1 cellular context compared by ENCODE assay signal in genomic region chr1:27522148-27522859, GRCh38.
TF ChIP-seq lines count a peak whose summit lies in the region.

No MANE protein-coding gene starts in this region.

TF ChIP-seq in HepG2, 621 proteins besides CTCF, POLR2A, EP300 and RAD21 (continued from another document and continues in another):
- TF ChIP-seq ZNF547 (CRISPR knock-in tag; IDR thresholded peaks at IDR 0.05) = no peak
- TF ChIP-seq FOSL2 (CRISPR knock-in tag; IDR thresholded peaks at IDR 0.05) = 0 out of 2 replicates have a peak, but pooled peaks have one; percentile 3
- no peak for TF ChIP-seq ZFP62 (CRISPR knock-in tag; IDR thresholded peaks at IDR 0.05)
- no peak for TF ChIP-seq REL (CRISPR knock-in tag; conservative IDR thresholded peaks at IDR 0.05)
- TF ChIP-seq ZMYM2 (CRISPR knock-in tag; IDR thresholded peaks at IDR 0.05) = peak; percentile 58; the same call in 1 of the 2 replicates
- TF ChIP-seq ZNF709 (CRISPR knock-in tag; IDR thresholded peaks at IDR 0.05) = no peak
- no peak for TF ChIP-seq ZNF530 (CRISPR knock-in tag; IDR thresholded peaks at IDR 0.05; ENCODE audit: low read depth)
- TF ChIP-seq HMGA1 (CRISPR knock-in tag; conservative IDR thresholded peaks at IDR 0.05) = no peak
- TF ChIP-seq TERF1 (CRISPR knock-in tag; IDR thresholded peaks at IDR 0.05) = no peak
- no peak for TF ChIP-seq GABPA (IDR thresholded peaks at IDR 0.05; ENCODE audit: low read depth, low read length)
- no peak for TF ChIP-seq GABPA (CRISPR knock-in tag; IDR thresholded peaks at IDR 0.05; ENCODE audit: low read depth)
- TF ChIP-seq, protein P1, sequence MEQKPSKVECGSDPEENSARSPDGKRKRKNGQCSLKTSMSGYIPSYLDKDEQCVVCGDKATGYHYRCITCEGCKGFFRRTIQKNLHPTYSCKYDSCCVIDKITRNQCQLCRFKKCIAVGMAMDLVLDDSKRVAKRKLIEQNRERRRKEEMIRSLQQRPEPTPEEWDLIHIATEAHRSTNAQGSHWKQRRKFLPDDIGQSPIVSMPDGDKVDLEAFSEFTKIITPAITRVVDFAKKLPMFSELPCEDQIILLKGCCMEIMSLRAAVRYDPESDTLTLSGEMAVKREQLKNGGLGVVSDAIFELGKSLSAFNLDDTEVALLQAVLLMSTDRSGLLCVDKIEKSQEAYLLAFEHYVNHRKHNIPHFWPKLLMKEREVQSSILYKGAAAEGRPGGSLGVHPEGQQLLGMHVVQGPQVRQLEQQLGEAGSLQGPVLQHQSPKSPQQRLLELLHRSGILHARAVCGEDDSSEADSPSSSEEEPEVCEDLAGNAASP (CRISPR knock-in tag; IDR thresholded peaks at IDR 0.05; ENCODE audit: borderline replicate concordance) = no peak
- TF ChIP-seq, protein P2, sequence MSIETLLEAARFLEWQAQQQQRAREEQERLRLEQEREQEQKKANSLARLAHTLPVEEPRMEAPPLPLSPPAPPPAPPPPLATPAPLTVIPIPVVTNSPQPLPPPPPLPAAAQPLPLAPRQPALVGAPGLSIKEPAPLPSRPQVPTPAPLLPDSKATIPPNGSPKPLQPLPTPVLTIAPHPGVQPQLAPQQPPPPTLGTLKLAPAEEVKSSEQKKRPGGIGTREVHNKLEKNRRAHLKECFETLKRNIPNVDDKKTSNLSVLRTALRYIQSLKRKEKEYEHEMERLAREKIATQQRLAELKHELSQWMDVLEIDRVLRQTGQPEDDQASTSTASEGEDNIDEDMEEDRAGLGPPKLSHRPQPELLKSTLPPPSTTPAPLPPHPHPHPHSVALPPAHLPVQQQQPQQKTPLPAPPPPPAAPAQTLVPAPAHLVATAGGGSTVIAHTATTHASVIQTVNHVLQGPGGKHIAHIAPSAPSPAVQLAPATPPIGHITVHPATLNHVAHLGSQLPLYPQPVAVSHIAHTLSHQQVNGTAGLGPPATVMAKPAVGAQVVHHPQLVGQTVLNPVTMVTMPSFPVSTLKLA (IDR thresholded peaks at IDR 0.05) = peak; percentile 35
- no peak for TF ChIP-seq U2AF1 (optimal IDR thresholded peaks at IDR 0.05; ENCODE audit: low read depth, low read length)
- TF ChIP-seq BRCA1 (CRISPR knock-in tag; IDR thresholded peaks at IDR 0.05) = no peak
- TF ChIP-seq ZNF12 (CRISPR knock-in tag; IDR thresholded peaks at IDR 0.05) = no peak
- TF ChIP-seq POLR2AphosphoS2 (IDR thresholded peaks at IDR 0.05; ENCODE audit: low read depth, low read length) = no peak
- TF ChIP-seq ETV5 (CRISPR knock-in tag; IDR thresholded peaks at IDR 0.05; ENCODE audit: borderline replicate concordance) = no peak
- no peak for TF ChIP-seq ZNF256 (CRISPR knock-in tag; conservative IDR thresholded peaks at IDR 0.05)
- TF ChIP-seq ARID3A (IDR thresholded peaks at IDR 0.05; ENCODE audit: low read depth, low read length) = no peak
- no peak for TF ChIP-seq TRIM24 (CRISPR knock-in tag; IDR thresholded peaks at IDR 0.05)
- TF ChIP-seq NR1H2 (CRISPR knock-in tag; IDR thresholded peaks at IDR 0.05; ENCODE audit: borderline replicate concordance, low read depth) = no peak
- peak; percentile 5; the same call in 1 of the 2 replicates for TF ChIP-seq ZNF740 (CRISPR knock-in tag; IDR thresholded peaks at IDR 0.05)
- TF ChIP-seq ZMAT5 (CRISPR knock-in tag; IDR thresholded peaks at IDR 0.05; ENCODE audit: borderline replicate concordance, low read depth) = no peak
- no peak for TF ChIP-seq AGO2 (optimal IDR thresholded peaks at IDR 0.05; ENCODE audit: low read depth, low read length)
- TF ChIP-seq ZNF772 (CRISPR knock-in tag; IDR thresholded peaks at IDR 0.05) = peak; percentile 38; the same call in 1 of the 2 replicates
- TF ChIP-seq, protein P3, sequence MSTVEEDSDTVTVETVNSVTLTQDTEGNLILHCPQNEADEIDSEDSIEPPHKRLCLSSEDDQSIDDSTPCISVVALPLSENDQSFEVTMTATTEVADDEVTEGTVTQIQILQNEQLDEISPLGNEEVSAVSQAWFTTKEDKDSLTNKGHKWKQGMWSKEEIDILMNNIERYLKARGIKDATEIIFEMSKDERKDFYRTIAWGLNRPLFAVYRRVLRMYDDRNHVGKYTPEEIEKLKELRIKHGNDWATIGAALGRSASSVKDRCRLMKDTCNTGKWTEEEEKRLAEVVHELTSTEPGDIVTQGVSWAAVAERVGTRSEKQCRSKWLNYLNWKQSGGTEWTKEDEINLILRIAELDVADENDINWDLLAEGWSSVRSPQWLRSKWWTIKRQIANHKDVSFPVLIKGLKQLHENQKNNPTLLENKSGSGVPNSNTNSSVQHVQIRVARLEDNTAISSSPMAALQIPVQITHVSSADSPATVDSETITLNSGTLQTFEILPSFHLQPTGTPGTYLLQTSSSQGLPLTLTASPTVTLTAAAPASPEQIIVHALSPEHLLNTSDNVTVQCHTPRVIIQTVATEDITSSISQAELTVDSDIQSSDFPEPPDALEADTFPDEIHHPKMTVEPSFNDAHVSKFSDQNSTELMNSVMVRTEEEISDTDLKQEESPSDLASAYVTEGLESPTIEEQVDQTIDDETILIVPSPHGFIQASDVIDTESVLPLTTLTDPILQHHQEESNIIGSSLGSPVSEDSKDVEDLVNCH (CRISPR knock-in tag; IDR thresholded peaks at IDR 0.05) = no peak
- TF ChIP-seq ZNF383 (CRISPR knock-in tag; IDR thresholded peaks at IDR 0.05; ENCODE audit: borderline replicate concordance) = no peak
- no peak; the same call in 1 of the 2 replicates for TF ChIP-seq KDM2A (CRISPR knock-in tag; IDR thresholded peaks at IDR 0.05; ENCODE audit: borderline replicate concordance, low read depth)
- no peak for TF ChIP-seq ZNF205 (CRISPR knock-in tag; IDR thresholded peaks at IDR 0.05)
- TF ChIP-seq ZNF724P (CRISPR knock-in tag; IDR thresholded peaks at IDR 0.05; ENCODE audit: borderline replicate concordance) = no peak
- no peak for TF ChIP-seq TEAD2 (CRISPR knock-in tag; IDR thresholded peaks at IDR 0.05)
- TF ChIP-seq KDM6A (CRISPR knock-in tag; IDR thresholded peaks at IDR 0.05; ENCODE audit: low read depth) = no peak
- no peak for TF ChIP-seq CBFB (CRISPR knock-in tag; IDR thresholded peaks at IDR 0.05)
- TF ChIP-seq ZFP1 (CRISPR knock-in tag; IDR thresholded peaks at IDR 0.05) = no peak
- TF ChIP-seq GPBP1L1 (CRISPR knock-in tag; IDR thresholded peaks at IDR 0.05) = no peak
- no peak for TF ChIP-seq SNAI1 (CRISPR knock-in tag; IDR thresholded peaks at IDR 0.05; ENCODE audit: borderline replicate concordance)
- no peak for TF ChIP-seq KLF15 (CRISPR knock-in tag; IDR thresholded peaks at IDR 0.05; ENCODE audit: borderline replicate concordance)
- peak; percentile 16 for TF ChIP-seq XRCC5 (optimal IDR thresholded peaks at IDR 0.05; ENCODE audit: low read length)
- no peak for TF ChIP-seq MTA3 (CRISPR knock-in tag; IDR thresholded peaks at IDR 0.05)
- TF ChIP-seq SPEN (CRISPR knock-in tag; IDR thresholded peaks at IDR 0.05; ENCODE audit: low read depth) = no peak
- no peak; the same call in 1 of the 2 replicates for TF ChIP-seq CHCHD3 (CRISPR knock-in tag; IDR thresholded peaks at IDR 0.05)
- no peak for TF ChIP-seq NFYC (CRISPR knock-in tag; IDR thresholded peaks at IDR 0.05)
- TF ChIP-seq IKZF5 (CRISPR knock-in tag; IDR thresholded peaks at IDR 0.05) = no peak; the same call in 1 of the 2 replicates
- TF ChIP-seq, protein P4, sequence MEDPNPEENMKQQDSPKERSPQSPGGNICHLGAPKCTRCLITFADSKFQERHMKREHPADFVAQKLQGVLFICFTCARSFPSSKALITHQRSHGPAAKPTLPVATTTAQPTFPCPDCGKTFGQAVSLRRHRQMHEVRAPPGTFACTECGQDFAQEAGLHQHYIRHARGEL (CRISPR knock-in tag; IDR thresholded peaks at IDR 0.05) = no peak
- no peak for TF ChIP-seq ZNF674 (CRISPR knock-in tag; IDR thresholded peaks at IDR 0.05; ENCODE audit: low read depth)
- TF ChIP-seq, protein P5, sequence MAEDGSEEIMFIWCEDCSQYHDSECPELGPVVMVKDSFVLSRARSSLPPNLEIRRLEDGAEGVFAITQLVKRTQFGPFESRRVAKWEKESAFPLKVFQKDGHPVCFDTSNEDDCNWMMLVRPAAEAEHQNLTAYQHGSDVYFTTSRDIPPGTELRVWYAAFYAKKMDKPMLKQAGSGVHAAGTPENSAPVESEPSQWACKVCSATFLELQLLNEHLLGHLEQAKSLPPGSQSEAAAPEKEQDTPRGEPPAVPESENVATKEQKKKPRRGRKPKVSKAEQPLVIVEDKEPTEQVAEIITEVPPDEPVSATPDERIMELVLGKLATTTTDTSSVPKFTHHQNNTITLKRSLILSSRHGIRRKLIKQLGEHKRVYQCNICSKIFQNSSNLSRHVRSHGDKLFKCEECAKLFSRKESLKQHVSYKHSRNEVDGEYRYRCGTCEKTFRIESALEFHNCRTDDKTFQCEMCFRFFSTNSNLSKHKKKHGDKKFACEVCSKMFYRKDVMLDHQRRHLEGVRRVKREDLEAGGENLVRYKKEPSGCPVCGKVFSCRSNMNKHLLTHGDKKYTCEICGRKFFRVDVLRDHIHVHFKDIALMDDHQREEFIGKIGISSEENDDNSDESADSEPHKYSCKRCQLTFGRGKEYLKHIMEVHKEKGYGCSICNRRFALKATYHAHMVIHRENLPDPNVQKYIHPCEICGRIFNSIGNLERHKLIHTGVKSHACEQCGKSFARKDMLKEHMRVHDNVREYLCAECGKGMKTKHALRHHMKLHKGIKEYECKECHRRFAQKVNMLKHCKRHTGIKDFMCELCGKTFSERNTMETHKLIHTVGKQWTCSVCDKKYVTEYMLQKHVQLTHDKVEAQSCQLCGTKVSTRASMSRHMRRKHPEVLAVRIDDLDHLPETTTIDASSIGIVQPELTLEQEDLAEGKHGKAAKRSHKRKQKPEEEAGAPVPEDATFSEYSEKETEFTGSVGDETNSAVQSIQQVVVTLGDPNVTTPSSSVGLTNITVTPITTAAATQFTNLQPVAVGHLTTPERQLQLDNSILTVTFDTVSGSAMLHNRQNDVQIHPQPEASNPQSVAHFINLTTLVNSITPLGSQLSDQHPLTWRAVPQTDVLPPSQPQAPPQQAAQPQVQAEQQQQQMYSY (CRISPR knock-in tag; IDR thresholded peaks at IDR 0.05) = no peak
- TF ChIP-seq ZNF260 (CRISPR knock-in tag; IDR thresholded peaks at IDR 0.05; ENCODE audit: borderline replicate concordance, low read depth) = no peak
- TF ChIP-seq ZNF484 (CRISPR knock-in tag; IDR thresholded peaks at IDR 0.05; ENCODE audit: borderline replicate concordance, low read depth) = no peak
- TF ChIP-seq HMGXB4 (CRISPR knock-in tag; IDR thresholded peaks at IDR 0.05; ENCODE audit: borderline replicate concordance in 1 of 2, low read depth in 1 of 2) = peak in 1 of 2 experiments; percentile 4; a peak in 1 of 4 replicates
- no peak for TF ChIP-seq PRMT3 (CRISPR knock-in tag; IDR thresholded peaks at IDR 0.05; ENCODE audit: borderline replicate concordance, low read depth)
- no peak for TF ChIP-seq ZFAT (CRISPR knock-in tag; conservative IDR thresholded peaks at IDR 0.05)
- no peak for TF ChIP-seq SRY (CRISPR knock-in tag; IDR thresholded peaks at IDR 0.05)
